10 cellular contexts compared by ENCODE assay signal in the genomic region with DNA sequence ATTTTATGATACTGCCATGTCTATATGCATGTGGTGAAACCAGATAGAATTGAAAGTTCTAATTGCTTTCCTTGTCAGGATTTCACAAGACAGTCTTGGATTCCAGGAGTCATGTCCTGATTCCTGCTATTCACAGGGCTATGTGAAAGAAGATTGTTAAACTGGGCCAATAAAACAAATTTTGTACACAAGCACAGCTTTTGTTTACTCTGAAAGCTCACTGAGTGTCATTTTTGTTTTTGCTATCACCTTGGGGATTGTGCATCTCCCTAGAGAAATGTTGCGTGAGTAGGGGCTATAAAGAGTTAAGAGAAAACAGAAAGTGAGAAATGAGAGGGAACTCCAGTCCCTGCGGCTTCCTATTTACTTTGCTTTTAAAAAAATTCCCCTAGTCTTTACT.
A peak's percentile ranks its signal among the peaks of the same experiment; 100 is the strongest.
DNase-seq lines count a peak whose midpoint lies in the region; ATAC-seq and TF ChIP-seq lines count a peak whose summit lies in the region.
"Had no signal": no experiment of that assay in that cellular context is flagged by ENCODE, and none has a peak within 500 bp of the region (broad histone marks: within the 10 kb centered on the region; RNA-seq: fewer than 3 reads in every experiment).

No MANE protein-coding gene starts in this region.

- no peak for TF ChIP-seq POLR2A in ovary (IDR thresholded peaks at IDR 0.05)

- no peak for DNase-seq in SW480 (ENCODE audit: low spot score)
- no peak for DNase-seq in ovary
- DNase-seq in NCI-H446 (lab: John Stamatoyannopoulos, UW) = no peak
- DNase-seq: Caco-2 had no signal

- ATAC-seq in GM18909 (IDR thresholded peaks at IDR 0.05; ENCODE audit: poor library complexity, unreplicated experiment) = peak; percentile 96
- peak; percentile 96 for ATAC-seq in GM21786 (IDR thresholded peaks at IDR 0.05; ENCODE audit: unreplicated experiment)
- ATAC-seq in HG03196 (IDR thresholded peaks at IDR 0.05; ENCODE audit: unreplicated experiment) = peak; percentile 96
- ATAC-seq: esophagus mucosa, K562 had no signal

- TF ChIP-seq EP300 in ovary (IDR thresholded peaks at IDR 0.05) = no peak

- WGBS in ovary, 3 donors = 25 to 38% (median 29%) methylated on average over 2 of the region's 2 CpGs

- H3K27me3 ChIP-seq in neuron (ENCODE audit: insufficient read depth, low read length) (no peaks in the 10 kb centered on the region), ovary (no peaks in the 10 kb centered on the region)

- H3K4me1 ChIP-seq in neuron (ENCODE audit: insufficient read depth, low read length) (peaks cover 9% of the 10 kb centered on the region), ovary (ENCODE audit: insufficient read depth) (no peaks in the 10 kb centered on the region)
- H3K4me1 ChIP-seq: Caco-2 had no signal

- intact Hi-C loops in ovary (cut with DNase I) = no loop called here

- no peak overlapping the region for H3K27ac ChIP-seq in ovary

- TF ChIP-seq CTCF in ovary (IDR thresholded peaks at IDR 0.05) = no peak

- peak overlapping the region; percentile 44 for H2AFZ ChIP-seq in neuron (ENCODE audit: low read depth, low read length)

- no peaks in the 10 kb centered on the region for H3K9me3 ChIP-seq in neuron (ENCODE audit: low read length)
- no peaks in the 10 kb centered on the region for H3K9me3 ChIP-seq in ovary
- H3K9me3 ChIP-seq: Caco-2 had no signal

- H3K4me3 ChIP-seq in neuron (ENCODE audit: low read length) (no peak overlapping the region), ovary (no peak overlapping the region)
- H3K4me3 ChIP-seq: K562 had no signal

- no peaks in the 10 kb centered on the region for H3K36me3 ChIP-seq in neuron (ENCODE audit: insufficient read depth, low read length)
- no peaks in the 10 kb centered on the region for H3K36me3 ChIP-seq in ovary
